Comparison of ENCODE assay signal across 8 cellular contexts in genomic region chr11:47426062-47426956, GRCh38. TPM values are rescaled to one million over a fixed set of nuclear protein-coding genes. Genes with fewer than 3 reads are reported as not detected.
DNase-seq lines count a peak whose midpoint lies in the region; TF ChIP-seq lines count a peak whose summit lies in the region.

TSS of gene PSMC3 (minus strand) at chr11:47426439. CDS start at chr11:47426279, 160 bp downstream.

- no peaks in the 10 kb centered on the region for H3K9me3 ChIP-seq in neutrophil

- peak within 1 kb of the TSS; percentile 79 for H3K27ac ChIP-seq in neutrophil
- peak within 1 kb of the TSS; percentile 95 for H3K27ac ChIP-seq in substantia nigra (ENCODE audit: low read depth, low read length, poor library complexity, severe bottlenecking)

- DNase-seq in GM03348 (ENCODE audit: low spot score) = peak; percentile 97
- peak; percentile 83 for DNase-seq in HFF-Myc (ENCODE audit: extremely low read depth, low read depth)
- DNase-seq in NAMALWA (ENCODE audit: low spot score) = peak; percentile 98
- DNase-seq in SK-N-DZ (ENCODE audit: low spot score) = peak; percentile 97
- DNase-seq in activated naive CD4-positive, alpha-beta T cell treated with anti-CD3 and anti-CD28 coated beads for 36 hours = peak; percentile 99
- DNase-seq in foreskin melanocyte = peak; percentile 95
- peak; percentile 82 to 99 (median 96) for DNase-seq in substantia nigra (lab: John Stamatoyannopoulos, UW)

- peaks cover 19 to 21% of the 10 kb centered on the region in 2 experiments for H3K4me1 ChIP-seq in neutrophil (ENCODE audit: control insufficient read depth in 1 of 2, insufficient read depth in 1 of 2, low read depth in 1 of 2, low read length in 1 of 2)

- no peaks in the 10 kb centered on the region for H3K27me3 ChIP-seq in neutrophil

- H3K36me3 ChIP-seq in neutrophil = peaks cover 20% of the 10 kb centered on the region

- peaks cover 26% of the 10 kb centered on the region for H3K4me1 Mint-ChIP-seq in activated naive CD4-positive, alpha-beta T cell treated with anti-CD3 and anti-CD28 coated beads for 36 hours (ENCODE audit: low read depth)

- H3K36me3 Mint-ChIP-seq in activated naive CD4-positive, alpha-beta T cell treated with anti-CD3 and anti-CD28 coated beads for 36 hours (ENCODE audit: low read depth) = peaks cover 38% of the 10 kb centered on the region

- intact Hi-C loops in activated naive CD4-positive, alpha-beta T cell treated with anti-CD3 and anti-CD28 coated beads for 36 hours (cut with micrococcal nuclease) = loop anchor here (1.0 kb wide), 11 partner anchors 18 to 422 kb away; partner anchors contain the start of genes AGBL2, CELF1, DDB2 and FNBP4

- H3K4me3 Mint-ChIP-seq in activated naive CD4-positive, alpha-beta T cell treated with anti-CD3 and anti-CD28 coated beads for 36 hours = peak within 1 kb of the TSS; percentile 98

- TF ChIP-seq CTCF in HFF-Myc (IDR thresholded peaks at IDR 0.05; ENCODE audit: low read depth, low read length, missing control alignments) = no peak
- TF ChIP-seq CTCF in neutrophil (IDR thresholded peaks at IDR 0.05) = peak; percentile 28

- no peaks in the 10 kb centered on the region for H3K9me3 Mint-ChIP-seq in activated naive CD4-positive, alpha-beta T cell treated with anti-CD3 and anti-CD28 coated beads for 36 hours

- no peaks in the 10 kb centered on the region for H3K27me3 Mint-ChIP-seq in activated naive CD4-positive, alpha-beta T cell treated with anti-CD3 and anti-CD28 coated beads for 36 hours (ENCODE audit: low read depth)

- H3K27ac Mint-ChIP-seq in activated naive CD4-positive, alpha-beta T cell treated with anti-CD3 and anti-CD28 coated beads for 36 hours = peak within 1 kb of the TSS; percentile 98

- H3K4me3 ChIP-seq in HFF-Myc (replicated peaks; ENCODE audit: low read depth, low read length) (peak within 1 kb of the TSS; percentile 99), neutrophil (ENCODE audit: low read depth in 1 of 2, low read length in 1 of 2) (peak within 1 kb of the TSS; percentile 79 to 80)

- CTCF ChIA-PET in activated naive CD4-positive, alpha-beta T cell treated with anti-CD3 and anti-CD28 coated beads for 36 hours (lab: Charles Lee) = interaction anchor here (0.7 to 4.1 kb wide), 4 partner anchors 9 to 53 kb away, joined by 3 to 33 read pairs (median 14); no protein-coding TSS in a partner anchor

RNA-seq across cellular contexts. Expression of gene PSMC3, which starts in this region (rescaled TPM):
- polyA plus RNA-seq in SK-N-DZ (2014; cell fraction: cytosol; rRNA removed) = 322 and 344 TPM in 2 replicates
- 120 and 171 TPM in 2 replicates for polyA plus RNA-seq in SK-N-DZ (2014; cell fraction: nucleus; rRNA removed)
- 100 to 1,000 TPM; 127 to 129 TPM for total RNA-seq in activated naive CD4-positive, alpha-beta T cell treated with anti-CD3 and anti-CD28 coated beads for 36 hours

Comparison
In these comparisons a context has a peak if more than half of its experiments do, and no peak if none do; other contexts are left out.
1. Peak in every context shown above with its lines: DNase-seq, H3K4me3 ChIP-seq and H3K27ac ChIP-seq.